22 cellular contexts compared by ENCODE assay signal in genomic region chr6:46267515-46267914, GRCh38.
"Had no signal": no experiment of that assay in that cellular context is flagged by ENCODE, and none has a peak within 500 bp of the region (broad histone marks: within the 10 kb centered on the region; RNA-seq: fewer than 3 reads in every experiment).

No MANE protein-coding gene starts in this region.

- H3K27me3 ChIP-seq: colonic mucosa, esophagus muscularis mucosa, foreskin keratinocyte, gastrocnemius medialis, heart right ventricle, left lung had no signal

- H3K4me3 ChIP-seq: colonic mucosa, esophagus muscularis mucosa, gastrocnemius medialis, heart right ventricle, left lung, lower lobe of right lung, mucosa of descending colon had no signal

- H3K27ac ChIP-seq: colonic mucosa, esophagus muscularis mucosa, foreskin keratinocyte, gastrocnemius medialis, heart right ventricle, left lung, lower lobe of right lung had no signal

- DNase-seq: colonic mucosa; cortex of kidney; effector CD8-positive, alpha-beta T cell; effector memory CD8-positive, alpha-beta T cell; endodermal cell; foreskin keratinocyte; gastrocnemius medialis; glutamatergic neuron; head of caudate nucleus; heart right ventricle; hippocampal formation; immature natural killer cell; islet precursor cell; left cardiac atrium; left lung; left ventricle myocardium superior; lower lobe of right lung; mesenchymal stem cell; mucosa of descending colon; naive B cell had no signal

- ATAC-seq: effector memory CD8-positive, alpha-beta T cell; foreskin keratinocyte; gastrocnemius medialis; heart right ventricle; left cardiac atrium; left lung; left ventricle myocardium superior; lower lobe of right lung; mucosa of descending colon had no signal

- H3K36me3 ChIP-seq: colonic mucosa, esophagus muscularis mucosa, gastrocnemius medialis, heart right ventricle, left lung, lower lobe of right lung had no signal

- H3K9me3 ChIP-seq: colonic mucosa, esophagus muscularis mucosa, gastrocnemius medialis, heart right ventricle, left lung, lower lobe of right lung, mucosa of descending colon had no signal

- FAIRE-seq: endothelial cell of umbilical vein had no signal

- H3K4me1 ChIP-seq: colonic mucosa, foreskin keratinocyte, left lung, lower lobe of right lung had no signal
